In the genomic region with DNA sequence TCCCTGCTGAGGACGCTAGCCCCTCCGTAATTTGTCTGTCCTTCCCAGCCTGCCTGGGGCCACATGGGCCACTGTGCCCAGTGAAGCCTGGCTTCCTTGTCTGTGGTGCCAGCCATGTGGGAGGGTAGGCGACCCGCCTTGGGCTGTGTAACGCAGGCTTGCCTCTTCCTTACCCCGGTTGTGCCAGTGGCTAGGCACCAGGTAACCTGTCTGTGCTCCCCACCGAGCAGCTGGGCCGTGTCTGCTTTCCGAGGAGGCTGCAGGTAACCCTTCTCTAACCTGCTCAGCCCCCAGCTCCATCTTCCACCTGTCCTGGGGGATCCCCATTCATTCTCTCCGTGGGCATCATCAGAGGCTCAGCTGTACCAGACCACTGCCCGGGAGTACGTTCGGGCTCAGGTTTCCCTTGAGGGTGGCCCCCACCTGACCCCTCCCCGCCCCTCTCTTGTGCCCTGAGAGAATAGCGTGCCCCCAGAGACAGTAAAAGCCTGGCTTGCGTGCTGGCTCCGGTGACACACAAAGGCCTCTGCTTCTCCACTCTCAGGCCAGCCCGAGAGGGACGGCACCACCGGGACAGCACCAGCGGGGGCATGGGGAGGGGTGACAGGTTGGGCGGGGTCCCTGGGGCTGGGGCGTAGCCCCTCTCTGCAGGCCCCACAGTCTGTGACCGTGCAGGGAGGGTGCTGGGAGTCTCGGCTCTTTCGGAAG, we compare ENCODE assay signal across 11 cellular contexts.
A peak's percentile ranks its signal among the peaks of the same experiment; 100 is the strongest.
DNase-seq lines count a peak whose midpoint lies in the region; ATAC-seq and TF ChIP-seq lines count a peak whose summit lies in the region.
"Had no signal": no experiment of that assay in that cellular context is flagged by ENCODE, and none has a peak within 500 bp of the region (broad histone marks: within the 10 kb centered on the region; RNA-seq: fewer than 3 reads in every experiment).

No MANE protein-coding gene starts in this region.

- H3K27ac ChIP-seq in Peyer's patch (peak overlapping the region in 2 of 4 donors; percentile 16 to 68), coronary artery (no peak overlapping the region), right lobe of liver (no peak overlapping the region)
- H3K27ac ChIP-seq: epithelial cell of prostate had no signal

- TF ChIP-seq POLR2A in Peyer's patch (IDR thresholded peaks at IDR 0.05) (no peak), right lobe of liver (IDR thresholded peaks at IDR 0.05) (no peak)

- H3K27me3 ChIP-seq in Peyer's patch: no peaks in the 10 kb centered on the region
- H3K27me3 ChIP-seq in right lobe of liver: no peaks in the 10 kb centered on the region

- TF ChIP-seq CTCF in Peyer's patch (IDR thresholded peaks at IDR 0.05) (no peak), coronary artery (IDR thresholded peaks at IDR 0.05) (no peak), right lobe of liver (IDR thresholded peaks at IDR 0.05) (no peak)

- no peak overlapping the region for H3K4me3 ChIP-seq in Peyer's patch
- H3K4me3 ChIP-seq in coronary artery: no peak overlapping the region
- H3K4me3 ChIP-seq in right lobe of liver: no peak overlapping the region

- peaks cover 0 to 15% (median 0%) of the 10 kb centered on the region in 4 donors for H3K4me1 ChIP-seq in Peyer's patch
- H3K4me1 ChIP-seq in right lobe of liver: no peaks in the 10 kb centered on the region

- H3K9me3 ChIP-seq in Peyer's patch (no peaks in the 10 kb centered on the region), right lobe of liver (no peaks in the 10 kb centered on the region)

- intact Hi-C loops in right lobe of liver (cut with DNase I): no loop called here
- intact Hi-C loops in sciatic nerve (cut with DNase I): no loop called here

- 24% methylated on average over 5 of the region's 26 CpGs for WGBS in right lobe of liver (ENCODE audit: insufficient coverage, low coverage, low lambda C conversion rate, missing lambda C conversion rate)

- ATAC-seq in right lobe of liver (no peak), sciatic nerve (peak; percentile 15), GM18858 (IDR thresholded peaks at IDR 0.05; ENCODE audit: unreplicated experiment) (no peak), HG03159 (IDR thresholded peaks at IDR 0.05; ENCODE audit: unreplicated experiment) (no peak)

- DNase-seq in Peyer's patch: peak; percentile 13 to 42 (median 41)
- DNase-seq in coronary artery (ENCODE audit: low spot score): peak; percentile 67
- DNase-seq in right lobe of liver: peak in 2 of 3 donors; percentile 11 to 44
- peak; percentile 58 for DNase-seq in sciatic nerve (ENCODE audit: low spot score)
- DNase-seq in SIG-M5 (lab: John Stamatoyannopoulos, UW): no peak
- no peak for DNase-seq in activated CD4-positive, alpha-beta T cell treated with anti-CD3 and anti-CD28 coated beads for 1 hour
- DNase-seq: IMR-90, NCI-H187 had no signal

- H3K36me3 ChIP-seq in Peyer's patch (no peaks in the 10 kb centered on the region), right lobe of liver (no peaks in the 10 kb centered on the region)

Comparison
In these comparisons a context has a peak if more than half of its experiments do, and no peak if none do; other contexts are left out.
1. DNase-seq: peak in Peyer's patch (3 of 3), coronary artery (single experiment), right lobe of liver (2 of 3) and sciatic nerve (single experiment); none in SIG-M5 (single experiment) and activated CD4-positive, alpha-beta T cell treated with anti-CD3 and anti-CD28 coated beads for 1 hour (single experiment).